Comparison of ENCODE assay signal across 8 cellular contexts in genomic region chr7:33895025-33895804, GRCh38. TPM values are rescaled to one million over a fixed set of nuclear protein-coding genes. Genes with fewer than 3 reads are reported as not detected.
DNase-seq lines count a peak whose midpoint lies in the region; ATAC-seq and TF ChIP-seq lines count a peak whose summit lies in the region.

No MANE protein-coding gene starts in this region.

- H3K18ac ChIP-seq in mesendoderm (ENCODE audit: low read length): no peak overlapping the region

- no peaks in the 10 kb centered on the region for H3K36me3 ChIP-seq in mesendoderm (ENCODE audit: control insufficient read depth, insufficient read depth, low read length)

- no peaks in the 10 kb centered on the region for H3K79me2 ChIP-seq in mesendoderm (ENCODE audit: control insufficient read depth, insufficient read depth, low read length)

- DNase-seq in CD4-positive, alpha-beta T cell: peak; percentile 26 to 73 (median 50)
- DNase-seq in NCI-H774 (lab: John Stamatoyannopoulos, UW) (peak; percentile 50), dorsolateral prefrontal cortex (peak; percentile 81 to 93 (median 88)), mesendoderm (peak; percentile 91)
- peak; percentile 71 for DNase-seq in activated CD4-positive, alpha-beta memory T cell treated with anti-CD3 and anti-CD28 coated beads, Interleukin-2, amount 10 ng/mL, durations not matched to agents 7 days and 5 days
- peak; percentile 24 to 39 for DNase-seq in stimulated activated CD8-positive, alpha-beta memory T cell treated with anti-CD3 and anti-CD28 coated beads, Interleukin-15, amount 100 ng/mL, for 4 hours (ENCODE audit: low read depth in 2 of 2)

- H3K27ac Mint-ChIP-seq in CD4-positive, alpha-beta T cell: no peak overlapping the region
- H3K27ac Mint-ChIP-seq in activated CD4-positive, alpha-beta memory T cell treated with anti-CD3 and anti-CD28 coated beads, Interleukin-2, amount 10 ng/mL, durations not matched to agents 7 days and 5 days: no peak overlapping the region

- no peak overlapping the region for H3K23ac ChIP-seq in mesendoderm (ENCODE audit: low read length)

- peak overlapping the region; percentile 9 for H3K56ac ChIP-seq in mesendoderm (ENCODE audit: low read length)

- H3K4me2 ChIP-seq in mesendoderm (ENCODE audit: low read length): no peak overlapping the region

- H4K5ac ChIP-seq in mesendoderm (ENCODE audit: low read length): no peak overlapping the region

- no peaks in the 10 kb centered on the region for H3K9me3 Mint-ChIP-seq in CD4-positive, alpha-beta T cell
- H3K9me3 Mint-ChIP-seq in activated CD4-positive, alpha-beta memory T cell treated with anti-CD3 and anti-CD28 coated beads, Interleukin-2, amount 10 ng/mL, durations not matched to agents 7 days and 5 days: no peaks in the 10 kb centered on the region

- no peaks in the 10 kb centered on the region for H3K79me1 ChIP-seq in mesendoderm (ENCODE audit: low read length)

- no peak overlapping the region for H3K27ac ChIP-seq in CD4-positive, alpha-beta T cell (ENCODE audit: low read depth, low read length)
- H3K27ac ChIP-seq in dorsolateral prefrontal cortex (no peak overlapping the region), mesendoderm (ENCODE audit: low read depth, low read length) (no peak overlapping the region)

- no peak overlapping the region for H3K9ac ChIP-seq in mesendoderm (ENCODE audit: low read length)

- POLR2A ChIA-PET in CD4-positive, alpha-beta T cell (lab: Charles Lee): no interaction called here
- POLR2A ChIA-PET in activated CD4-positive, alpha-beta memory T cell treated with anti-CD3 and anti-CD28 coated beads, Interleukin-2, amount 10 ng/mL, durations not matched to agents 7 days and 5 days (lab: Charles Lee): no interaction called here

- H3K27me3 Mint-ChIP-seq in CD4-positive, alpha-beta T cell: peaks cover 57% of the 10 kb centered on the region
- H3K27me3 Mint-ChIP-seq in activated CD4-positive, alpha-beta memory T cell treated with anti-CD3 and anti-CD28 coated beads, Interleukin-2, amount 10 ng/mL, durations not matched to agents 7 days and 5 days: peaks cover 25% of the 10 kb centered on the region

- H3K4me1 ChIP-seq in mesendoderm (ENCODE audit: control insufficient read depth, low read depth, low read length): peaks cover 8% of the 10 kb centered on the region

- no peaks in the 10 kb centered on the region for H3K36me3 Mint-ChIP-seq in CD4-positive, alpha-beta T cell (ENCODE audit: low read depth)
- no peaks in the 10 kb centered on the region for H3K36me3 Mint-ChIP-seq in activated CD4-positive, alpha-beta memory T cell treated with anti-CD3 and anti-CD28 coated beads, Interleukin-2, amount 10 ng/mL, durations not matched to agents 7 days and 5 days (ENCODE audit: low read depth)

- ATAC-seq in CD4-positive, alpha-beta T cell (ENCODE audit: poor library complexity): peak; percentile 63
- peak; percentile 99 for ATAC-seq in GM19397 (IDR thresholded peaks at IDR 0.05; ENCODE audit: unreplicated experiment)
- ATAC-seq in HG03460 (IDR thresholded peaks at IDR 0.05; ENCODE audit: unreplicated experiment): peak; percentile 99

- H2BK120ac ChIP-seq in mesendoderm (ENCODE audit: low read depth, low read length): no peak overlapping the region

- H3K9me3 ChIP-seq in CD4-positive, alpha-beta T cell (ENCODE audit: control insufficient read depth, low read length): no peaks in the 10 kb centered on the region

- WGBS in mesendoderm (ENCODE audit: extremely low coverage, insufficient coverage, low lambda C conversion rate): no CpG with 5 or more reads among the region's 17 CpGs

- H3K4ac ChIP-seq in mesendoderm (ENCODE audit: low read depth, low read length): no peak overlapping the region

- no peak overlapping the region for H3K4me3 Mint-ChIP-seq in CD4-positive, alpha-beta T cell
- H3K4me3 Mint-ChIP-seq in activated CD4-positive, alpha-beta memory T cell treated with anti-CD3 and anti-CD28 coated beads, Interleukin-2, amount 10 ng/mL, durations not matched to agents 7 days and 5 days: no peak overlapping the region

- CTCF ChIA-PET in CD4-positive, alpha-beta T cell (lab: Charles Lee): interaction anchor here (1.3 kb wide), 1 partner anchor 17 kb away, joined by 3 read pairs; no protein-coding TSS in a partner anchor
- CTCF ChIA-PET in activated CD4-positive, alpha-beta memory T cell treated with anti-CD3 and anti-CD28 coated beads, Interleukin-2, amount 10 ng/mL, durations not matched to agents 7 days and 5 days (lab: Charles Lee): interaction anchor here (0.6 to 3.1 kb wide), 5 partner anchors 9 to 150 kb away, joined by 3 to 17 read pairs (median 4); no protein-coding TSS in a partner anchor

- no peak overlapping the region for H2AK5ac ChIP-seq in mesendoderm (ENCODE audit: low read length)

- H2BK15ac ChIP-seq in mesendoderm (replicated peaks; ENCODE audit: low read depth): no peak overlapping the region

- H3K4me1 Mint-ChIP-seq in CD4-positive, alpha-beta T cell (ENCODE audit: low read depth): no peaks in the 10 kb centered on the region
- H3K4me1 Mint-ChIP-seq in activated CD4-positive, alpha-beta memory T cell treated with anti-CD3 and anti-CD28 coated beads, Interleukin-2, amount 10 ng/mL, durations not matched to agents 7 days and 5 days: peaks cover 3% of the 10 kb centered on the region

- no peak overlapping the region for H2BK5ac ChIP-seq in mesendoderm (ENCODE audit: low read length)

- intact Hi-C loops in CD4-positive, alpha-beta T cell (cut with DNase I, micrococcal nuclease): loop anchor here in 1 of 2 experiments (10.0 kb wide), 2 partner anchors 710 to 1130 kb away; no protein-coding TSS in a partner anchor
- intact Hi-C loops in dorsolateral prefrontal cortex (cut with DNase I): loop anchor here (1.0 to 2.0 kb wide), 2 partner anchors 138 kb away; no protein-coding TSS in a partner anchor

- peak; percentile 80 for TF ChIP-seq CTCF in CD4-positive, alpha-beta T cell (IDR thresholded peaks at IDR 0.05)
- TF ChIP-seq CTCF in dorsolateral prefrontal cortex (IDR thresholded peaks at IDR 0.05 in 54 of 56, conservative IDR thresholded peaks at IDR 0.05 in 2 of 56; ENCODE audit: low read depth in 1 of 56, partially characterized antibody in 56 of 56): peak; percentile 46 to 96 (median 90)

- peaks cover 16% of the 10 kb centered on the region for H3K27me3 ChIP-seq in CD4-positive, alpha-beta T cell (ENCODE audit: control insufficient read depth, insufficient read depth, low read length)
- H3K27me3 ChIP-seq in dorsolateral prefrontal cortex (no peaks in the 10 kb centered on the region), mesendoderm (ENCODE audit: insufficient read depth, low read length, poor library complexity) (no peaks in the 10 kb centered on the region)

- no peak overlapping the region for H4K8ac ChIP-seq in mesendoderm (ENCODE audit: low read depth, low read length)

- H3K4me3 ChIP-seq in dorsolateral prefrontal cortex (peak overlapping the region in 6 of 59 donors; percentile 11 to 36 (median 19)), mesendoderm (ENCODE audit: low read length) (no peak overlapping the region)

RNA-seq across cellular contexts. Expression of gene BMPER, which starts 10.1 kb away (rescaled TPM):
- total RNA-seq in CD4-positive, alpha-beta T cell: not detected
- not detected for total RNA-seq in activated CD4-positive, alpha-beta memory T cell treated with anti-CD3 and anti-CD28 coated beads, Interleukin-2, amount 10 ng/mL, durations not matched to agents 7 days and 5 days
- 10 to 100 TPM; 13.4 to 45.4 (median 31.2) TPM for total RNA-seq in dorsolateral prefrontal cortex
- 0.52 TPM for polyA plus RNA-seq in mesendoderm (2013, experiment 1 of 2)
- polyA plus RNA-seq in mesendoderm (2013, experiment 2 of 2): 0.64 TPM

Comparison
In these comparisons a context has a peak if more than half of its experiments do, and no peak if none do; other contexts are left out.
1. DNase-seq: peak in every context shown above with its lines; median percentile 91 in mesendoderm; 88 in dorsolateral prefrontal cortex; 71 in activated CD4-positive, alpha-beta memory T cell treated with anti-CD3 and anti-CD28 coated beads, Interleukin-2, amount 10 ng/mL, durations not matched to agents 7 days and 5 days; 50 in CD4-positive, alpha-beta T cell; 50 in NCI-H774; 32 in stimulated activated CD8-positive, alpha-beta memory T cell treated with anti-CD3 and anti-CD28 coated beads, Interleukin-15, amount 100 ng/mL, for 4 hours.
2. RNA of gene BMPER, which starts 10.1 kb away (total RNA-seq): 13.4 to 45.4 TPM in dorsolateral prefrontal cortex; not detected in CD4-positive, alpha-beta T cell and not detected in activated CD4-positive, alpha-beta memory T cell treated with anti-CD3 and anti-CD28 coated beads, Interleukin-2, amount 10 ng/mL, durations not matched to agents 7 days and 5 days; every median in the first group is over 10 times any median in the second.
3. Peak in every context shown above with its lines, with median percentiles within 50 percentile points of each other: ATAC-seq.